Comparison of ENCODE assay signal across 5 cellular contexts in the genomic region with DNA sequence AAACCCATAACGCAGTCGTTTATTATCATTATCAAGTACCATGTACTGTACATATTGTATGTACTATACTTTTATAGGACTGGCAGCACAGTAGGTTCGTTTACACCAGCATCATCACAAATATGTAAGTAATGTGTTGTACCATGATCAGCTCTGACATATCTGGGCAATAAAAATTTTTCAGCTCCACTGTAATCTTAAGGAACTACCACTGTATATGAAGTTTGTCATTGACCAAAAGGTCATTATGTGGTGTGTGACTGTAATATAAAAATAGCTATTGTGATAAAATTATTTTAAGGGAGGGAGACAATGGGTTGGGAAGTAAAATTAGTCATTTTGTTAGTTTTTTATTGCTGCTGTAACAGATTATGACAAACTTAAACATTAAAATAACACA. TPM values are rescaled to one million over a fixed set of nuclear protein-coding genes. Genes with fewer than 3 reads are reported as not detected.
DNase-seq lines count a peak whose midpoint lies in the region; ATAC-seq, FAIRE-seq and TF ChIP-seq lines count a peak whose summit lies in the region.
"Not testable (repeated sequence)": the region's sequence is repeated elsewhere in the genome, so short reads cannot be mapped to it uniquely, and the experiment has no call there.

No MANE protein-coding gene starts in this region.

- not testable (repeated sequence) for TF ChIP-seq POLR2A in H54 (IDR thresholded peaks at IDR 0.05; ENCODE audit: low read depth, low read length)

- TF ChIP-seq CTCF in PC-3 (conservative IDR thresholded peaks at IDR 0.05; ENCODE audit: low read depth, low read length); mucosa of descending colon (IDR thresholded peaks at IDR 0.05): not testable (repeated sequence)

- peak; percentile 55 for ATAC-seq in PC-3
- ATAC-seq in left colon, result peak; percentile 54
- peak; percentile 46 for ATAC-seq in mucosa of descending colon

- not testable (repeated sequence) for H3K27ac ChIP-seq in PC-3 (ENCODE audit: low read length)

- CTCF ChIA-PET in PC-3 (lab: Charles Lee), result not testable (repeated sequence)

- H3K4me2 ChIP-seq in PC-3 (ENCODE audit: low read length), result not testable (repeated sequence)

- H3K9me2 ChIP-seq in PC-3 (replicated peaks; ENCODE audit: low read length), result not testable (repeated sequence)

- POLR2A ChIA-PET in PC-3 (lab: Charles Lee; ENCODE audit: unreplicated experiment), result not testable (repeated sequence)

- H4K20me1 ChIP-seq in PC-3 (ENCODE audit: low read length), result not testable (repeated sequence)

- not testable (repeated sequence) for H3K9ac ChIP-seq in PC-3 (ENCODE audit: low read length)

- H3K9me3 ChIP-seq in PC-3 (ENCODE audit: low read length); mucosa of descending colon: not testable (repeated sequence)

- H3F3A ChIP-seq in PC-3 (ENCODE audit: low read length, unreplicated experiment), result not testable (repeated sequence)

- not testable (repeated sequence) for H3K4me1 ChIP-seq in PC-3 (ENCODE audit: insufficient read depth, low read length); mucosa of descending colon (ENCODE audit: low read depth)

- intact Hi-C loops in PC-3 (cut with micrococcal nuclease); left colon (cut with DNase I, micrococcal nuclease); mucosa of descending colon (cut with DNase I, micrococcal nuclease): not testable (repeated sequence)

- peak; percentile 75 for FAIRE-seq in H54 (lab: Jason Lieb, UNC)

- not testable (repeated sequence) for H3K27me3 ChIP-seq in PC-3 (ENCODE audit: low read length)

- not testable (repeated sequence) for DNase-seq in H54 (ENCODE audit: insufficient read length, low spot score); left colon; mucosa of descending colon
- peak; percentile 3 for DNase-seq in HCEC 1CT
- peak; percentile 26 for DNase-seq in PC-3

- not testable (repeated sequence) for H3K4me3 ChIP-seq in PC-3 (ENCODE audit: low read length); mucosa of descending colon

- H3K36me3 ChIP-seq in PC-3 (ENCODE audit: low read depth, low read length); mucosa of descending colon (ENCODE audit: low read depth): not testable (repeated sequence)

- H2AFZ ChIP-seq in PC-3 (ENCODE audit: low read length), result not testable (repeated sequence)

- H3K79me2 ChIP-seq in PC-3 (ENCODE audit: low read length), result not testable (repeated sequence)

- not testable (repeated sequence) for BruUV-seq in PC-3 (replicated peaks; lab: Mats Ljungman, UMichigan)

RNA-seq across cellular contexts. Expression of gene MINPP1, which starts 14.4 kb away (rescaled TPM):
- 13.6 and 14.3 TPM in 2 replicates for total RNA-seq in PC-3 (2014; rRNA removed)
- total RNA-seq in left colon, result 10 to 100 TPM; 28.2 to 34.3 TPM
- total RNA-seq in mucosa of descending colon, result 10 to 100 TPM; 12.0 to 28.3 (median 20.8) TPM
